In the genomic region with DNA sequence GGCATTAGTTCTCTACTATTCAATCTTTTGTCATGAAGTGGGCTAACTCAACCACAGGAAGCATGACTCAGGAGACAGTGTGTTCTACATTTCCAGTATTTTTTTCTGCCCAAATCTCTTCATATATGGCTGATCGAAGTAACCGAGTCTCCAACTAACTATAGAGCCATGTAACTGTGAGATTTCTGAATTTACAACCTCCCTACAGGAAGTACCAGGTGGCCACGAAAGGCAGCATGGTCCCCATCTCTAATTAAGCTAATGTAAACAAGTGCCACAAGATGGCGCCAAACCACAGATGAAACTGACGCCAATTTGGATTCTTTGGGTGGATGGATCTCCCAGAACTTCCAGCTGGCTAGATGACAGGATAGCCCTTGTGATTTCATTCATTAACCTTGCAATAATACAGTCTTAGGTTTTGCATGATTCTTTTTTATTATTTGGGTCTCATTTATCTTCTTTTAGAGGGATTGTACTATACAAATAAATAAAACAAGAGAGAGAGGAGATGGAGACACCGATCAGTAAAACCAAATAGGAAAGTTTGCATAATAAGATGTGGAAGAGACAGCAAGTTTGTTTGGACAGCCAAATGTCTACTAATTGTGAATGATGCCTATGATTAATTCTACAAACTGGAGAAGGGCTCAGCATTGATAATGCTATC, we compare ENCODE assay signal across 8 cellular contexts. TPM values are rescaled to one million over a fixed set of nuclear protein-coding genes. Genes with fewer than 3 reads are reported as not detected.
DNase-seq lines count a peak whose midpoint lies in the region; ATAC-seq and TF ChIP-seq lines count a peak whose summit lies in the region.

No MANE protein-coding gene starts in this region.

- H3K36me3 ChIP-seq in liver (ENCODE audit: control insufficient read depth in 4 of 4, insufficient read depth in 3 of 4, low read depth in 1 of 4, low read length in 3 of 4), result no peaks in the 10 kb centered on the region

- peaks cover 0 to 3% (median 0%) of the 10 kb centered on the region in 4 donors for H3K4me1 ChIP-seq in liver (ENCODE audit: control insufficient read depth in 4 of 4, insufficient read depth in 4 of 4, low read length in 3 of 4)

- no peak overlapping the region for H3K4me3 Mint-ChIP-seq in chondrocyte (ENCODE audit: unreplicated experiment)

- no peaks in the 10 kb centered on the region for H3K9me3 Mint-ChIP-seq in chondrocyte (ENCODE audit: low read depth)

- no peak overlapping the region for H3K9ac ChIP-seq in liver (ENCODE audit: low read depth in 1 of 2, low read length in 2 of 2)

- peak overlapping the region; percentile 49 for H3K27ac Mint-ChIP-seq in chondrocyte (ENCODE audit: unreplicated experiment)

- TF ChIP-seq CTCF in chondrocyte (IDR thresholded peaks at IDR 0.05) (peak; percentile 94), liver (IDR thresholded peaks at IDR 0.05; ENCODE audit: low read depth, low read length, missing input control) (peak; percentile 55)

- no peak overlapping the region for H3K4me3 ChIP-seq in liver (ENCODE audit: low read depth in 1 of 3, low read length in 3 of 3)

- no peaks in the 10 kb centered on the region for H3K36me3 Mint-ChIP-seq in chondrocyte (ENCODE audit: low read depth)

- ATAC-seq in GM18858 (IDR thresholded peaks at IDR 0.05; ENCODE audit: unreplicated experiment) (peak; percentile 92), HG03066 (IDR thresholded peaks at IDR 0.05; ENCODE audit: low read depth, unreplicated experiment) (peak; percentile 93)

- DNase-seq in AG20443 (ENCODE audit: low spot score) (peak; percentile 51), NCI-H2227 (lab: John Stamatoyannopoulos, UW; ENCODE audit: unreplicated experiment) (peak; percentile 93), chondrocyte (ENCODE audit: low spot score) (no peak)
- DNase-seq in activated CD4-positive, CD25-positive, alpha-beta regulatory T cell treated with anti-CD3 and anti-CD28 coated beads, Interleukin-2, amount 50 U/mL, for 16 hours (ENCODE audit: low read depth, low spot score), result peak; percentile 50
- peak; percentile 2 for DNase-seq in stimulated activated CD8-positive, alpha-beta memory T cell treated with anti-CD3 and anti-CD28 coated beads, Interleukin-12 subunit alpha, Interleukin-12 subunit beta, amount 100 ng/mL, for 24 hours (ENCODE audit: extremely low read depth)

- peaks cover 7% of the 10 kb centered on the region for H3K4me1 Mint-ChIP-seq in chondrocyte (ENCODE audit: low read depth)

- H3K9me3 ChIP-seq in liver (ENCODE audit: control insufficient read depth in 4 of 4, low read length in 3 of 4), result no peaks in the 10 kb centered on the region

- H3K27me3 Mint-ChIP-seq in chondrocyte (ENCODE audit: low read depth), result peaks cover 14% of the 10 kb centered on the region

- WGBS in liver, result 21% methylated on average over 6 of the region's 6 CpGs

- no peak overlapping the region for H3K27ac ChIP-seq in liver (ENCODE audit: low read depth in 1 of 2, low read length in 2 of 2)

- no peaks in the 10 kb centered on the region for H3K27me3 ChIP-seq in liver (ENCODE audit: control insufficient read depth in 4 of 4, insufficient read depth in 4 of 4, low read length in 3 of 4)

- peak; percentile 86 to 88 for TF ChIP-seq RAD21 in liver (IDR thresholded peaks at IDR 0.05)

TF ChIP-seq in liver, 16 proteins besides CTCF, POLR2A, EP300 and RAD21:
- TF ChIP-seq SP1 (IDR thresholded peaks at IDR 0.05), result no peak
- TF ChIP-seq EGR1 (IDR thresholded peaks at IDR 0.05; ENCODE audit: low read depth in 2 of 2), result no peak
- TF ChIP-seq GABPA (IDR thresholded peaks at IDR 0.05 in 1 of 2, conservative IDR thresholded peaks at IDR 0.05 in 1 of 2), result no peak
- TF ChIP-seq YY1 (IDR thresholded peaks at IDR 0.05), result peak; percentile 76
- TF ChIP-seq FOXA2 (IDR thresholded peaks at IDR 0.05), result peak; percentile 65
- TF ChIP-seq NR2F2 (IDR thresholded peaks at IDR 0.05), result no peak
- no peak for TF ChIP-seq HNF4G (IDR thresholded peaks at IDR 0.05)
- TF ChIP-seq, protein P1, sequence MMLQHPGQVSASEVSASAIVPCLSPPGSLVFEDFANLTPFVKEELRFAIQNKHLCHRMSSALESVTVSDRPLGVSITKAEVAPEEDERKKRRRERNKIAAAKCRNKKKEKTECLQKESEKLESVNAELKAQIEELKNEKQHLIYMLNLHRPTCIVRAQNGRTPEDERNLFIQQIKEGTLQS (IDR thresholded peaks at IDR 0.05), result no peak
- TF ChIP-seq FOXA1 (IDR thresholded peaks at IDR 0.05), result no peak
- no peak for TF ChIP-seq JUND (IDR thresholded peaks at IDR 0.05)
- no peak for TF ChIP-seq TAF1 (conservative IDR thresholded peaks at IDR 0.05)
- no peak for TF ChIP-seq RXRA (IDR thresholded peaks at IDR 0.05)
- TF ChIP-seq, protein P2, sequence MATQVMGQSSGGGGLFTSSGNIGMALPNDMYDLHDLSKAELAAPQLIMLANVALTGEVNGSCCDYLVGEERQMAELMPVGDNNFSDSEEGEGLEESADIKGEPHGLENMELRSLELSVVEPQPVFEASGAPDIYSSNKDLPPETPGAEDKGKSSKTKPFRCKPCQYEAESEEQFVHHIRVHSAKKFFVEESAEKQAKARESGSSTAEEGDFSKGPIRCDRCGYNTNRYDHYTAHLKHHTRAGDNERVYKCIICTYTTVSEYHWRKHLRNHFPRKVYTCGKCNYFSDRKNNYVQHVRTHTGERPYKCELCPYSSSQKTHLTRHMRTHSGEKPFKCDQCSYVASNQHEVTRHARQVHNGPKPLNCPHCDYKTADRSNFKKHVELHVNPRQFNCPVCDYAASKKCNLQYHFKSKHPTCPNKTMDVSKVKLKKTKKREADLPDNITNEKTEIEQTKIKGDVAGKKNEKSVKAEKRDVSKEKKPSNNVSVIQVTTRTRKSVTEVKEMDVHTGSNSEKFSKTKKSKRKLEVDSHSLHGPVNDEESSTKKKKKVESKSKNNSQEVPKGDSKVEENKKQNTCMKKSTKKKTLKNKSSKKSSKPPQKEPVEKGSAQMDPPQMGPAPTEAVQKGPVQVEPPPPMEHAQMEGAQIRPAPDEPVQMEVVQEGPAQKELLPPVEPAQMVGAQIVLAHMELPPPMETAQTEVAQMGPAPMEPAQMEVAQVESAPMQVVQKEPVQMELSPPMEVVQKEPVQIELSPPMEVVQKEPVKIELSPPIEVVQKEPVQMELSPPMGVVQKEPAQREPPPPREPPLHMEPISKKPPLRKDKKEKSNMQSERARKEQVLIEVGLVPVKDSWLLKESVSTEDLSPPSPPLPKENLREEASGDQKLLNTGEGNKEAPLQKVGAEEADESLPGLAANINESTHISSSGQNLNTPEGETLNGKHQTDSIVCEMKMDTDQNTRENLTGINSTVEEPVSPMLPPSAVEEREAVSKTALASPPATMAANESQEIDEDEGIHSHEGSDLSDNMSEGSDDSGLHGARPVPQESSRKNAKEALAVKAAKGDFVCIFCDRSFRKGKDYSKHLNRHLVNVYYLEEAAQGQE (IDR thresholded peaks at IDR 0.05), result no peak
- TF ChIP-seq, protein P3, sequence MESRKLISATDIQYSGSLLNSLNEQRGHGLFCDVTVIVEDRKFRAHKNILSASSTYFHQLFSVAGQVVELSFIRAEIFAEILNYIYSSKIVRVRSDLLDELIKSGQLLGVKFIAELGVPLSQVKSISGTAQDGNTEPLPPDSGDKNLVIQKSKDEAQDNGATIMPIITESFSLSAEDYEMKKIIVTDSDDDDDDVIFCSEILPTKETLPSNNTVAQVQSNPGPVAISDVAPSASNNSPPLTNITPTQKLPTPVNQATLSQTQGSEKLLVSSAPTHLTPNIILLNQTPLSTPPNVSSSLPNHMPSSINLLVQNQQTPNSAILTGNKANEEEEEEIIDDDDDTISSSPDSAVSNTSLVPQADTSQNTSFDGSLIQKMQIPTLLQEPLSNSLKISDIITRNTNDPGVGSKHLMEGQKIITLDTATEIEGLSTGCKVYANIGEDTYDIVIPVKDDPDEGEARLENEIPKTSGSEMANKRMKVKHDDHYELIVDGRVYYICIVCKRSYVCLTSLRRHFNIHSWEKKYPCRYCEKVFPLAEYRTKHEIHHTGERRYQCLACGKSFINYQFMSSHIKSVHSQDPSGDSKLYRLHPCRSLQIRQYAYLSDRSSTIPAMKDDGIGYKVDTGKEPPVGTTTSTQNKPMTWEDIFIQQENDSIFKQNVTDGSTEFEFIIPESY (IDR thresholded peaks at IDR 0.05), result no peak
- TF ChIP-seq HNF4A (conservative IDR thresholded peaks at IDR 0.05), result no peak
- TF ChIP-seq, protein P4, sequence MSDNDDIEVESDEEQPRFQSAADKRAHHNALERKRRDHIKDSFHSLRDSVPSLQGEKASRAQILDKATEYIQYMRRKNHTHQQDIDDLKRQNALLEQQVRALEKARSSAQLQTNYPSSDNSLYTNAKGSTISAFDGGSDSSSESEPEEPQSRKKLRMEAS (IDR thresholded peaks at IDR 0.05), result no peak

RNA-seq across cellular contexts. Expression of a gene that starts 18.3 kb away (rescaled TPM):
- total RNA-seq in chondrocyte, result 0.36 to 0.42 TPM in 2 of 3 replicates, not detected in the other
- 10 to 100 TPM; 14.9 to 17.9 TPM for total RNA-seq in liver
- polyA plus RNA-seq in liver, result 10 to 100 TPM in 1 of 2 donors, 1 to 10 TPM in 1; 3.8 to 11.5 TPM

Comparison
In these comparisons a context has a peak if more than half of its experiments do, and no peak if none do; other contexts are left out.
1. RNA of a gene that starts 18.3 kb away (total RNA-seq): 14.9 to 17.9 TPM in liver; 0.36 to 0.42 TPM in chondrocyte; every median in the first group is over 10 times any median in the second.